12 cellular contexts compared by ENCODE assay signal in genomic region chr18:63882333-63883141, GRCh38. TPM values are rescaled to one million over a fixed set of nuclear protein-coding genes. Genes with fewer than 3 reads are reported as not detected.
DNase-seq lines count a peak whose midpoint lies in the region; ATAC-seq lines count a peak whose summit lies in the region.
"Had no signal": no experiment of that assay in that cellular context is flagged by ENCODE, and none has a peak within 500 bp of the region (broad histone marks: within the 10 kb centered on the region; RNA-seq: fewer than 3 reads in every experiment).

No MANE protein-coding gene starts in this region.

- peak; percentile 38 to 50 for DNase-seq in SW 1271 (lab: John Stamatoyannopoulos, UW)
- peak; percentile 86 for DNase-seq in glomerular endothelial cell (ENCODE audit: extremely low read depth, low read depth, low spot score)
- DNase-seq in smooth muscle cell of the brain vasculature (ENCODE audit: low read depth, low spot score) = peak; percentile 6
- DNase-seq in Ammon's horn (ENCODE audit: low spot score) = no peak
- DNase-seq in activated naive CD4-positive, alpha-beta T cell treated with anti-CD3 and anti-CD28 coated beads, Interleukin-2, amount 50 U/mL, for 16 hours = no peak
- DNase-seq: activated effector memory CD4-positive, alpha-beta T cell treated with anti-CD3 and anti-CD28 coated beads, Interleukin-2, amount 50 U/mL, for 16 hours; NCI-H1694 had no signal

- ATAC-seq in GM19351 (IDR thresholded peaks at IDR 0.05; ENCODE audit: unreplicated experiment) (peak; percentile 71), GM18861 (IDR thresholded peaks at IDR 0.05; ENCODE audit: unreplicated experiment) (no peak), GM19324 (IDR thresholded peaks at IDR 0.05; ENCODE audit: low FRiP score, unreplicated experiment) (no peak)

RNA-seq across cellular contexts. Expression of gene SERPINB2, which starts 5.0 kb away (rescaled TPM):
- total RNA-seq in glomerular endothelial cell = 10.5 and 33.7 TPM in 2 replicates
- total RNA-seq: T-helper 1 cell treated with Interleukin-12 subunit alpha and Interleukin-12 subunit beta and Interleukin-4 antibody, amounts not matched to agents 30 ng/mL and 1 ng/mL, for 36 hours had no signal

RNA-seq across cellular contexts. Expression of gene SERPINB10, which starts 25.2 kb away (rescaled TPM):
- not detected in 2 replicates for total RNA-seq in glomerular endothelial cell
- total RNA-seq: posterior vena cava; T-helper 1 cell treated with Interleukin-12 subunit alpha and Interleukin-12 subunit beta and Interleukin-4 antibody, amounts not matched to agents 30 ng/mL and 1 ng/mL, for 36 hours had no signal

Comparison
In these comparisons a context has a peak if more than half of its experiments do, and no peak if none do; other contexts are left out.
1. DNase-seq: peak in SW 1271 (2 of 2), glomerular endothelial cell (single experiment) and smooth muscle cell of the brain vasculature (single experiment); none in Ammon's horn (single experiment) and activated naive CD4-positive, alpha-beta T cell treated with anti-CD3 and anti-CD28 coated beads, Interleukin-2, amount 50 U/mL, for 16 hours (single experiment).